1 cellular context compared by ENCODE assay signal in genomic region chr11:19338375-19338774, GRCh38.
"Had no signal": no experiment of that assay in that cellular context is flagged by ENCODE, and none has a peak within 500 bp of the region (broad histone marks: within the 10 kb centered on the region; RNA-seq: fewer than 3 reads in every experiment).

No MANE protein-coding gene starts in this region.

- H3K4me3 ChIP-seq: GM12878 had no signal
